Comparison of ENCODE assay signal across 8 cellular contexts in genomic region chr20:13119583-13119982, GRCh38.
DNase-seq lines count a peak whose midpoint lies in the region; ATAC-seq and TF ChIP-seq lines count a peak whose summit lies in the region.

No MANE protein-coding gene starts in this region.

- no peak overlapping the region for H3K4me3 ChIP-seq in OCI-LY1 (ENCODE audit: low read depth, low read length, poor library complexity, severe bottlenecking)

- intact Hi-C loops in activated T-helper 2 cell treated with anti-CD3 and anti-CD28 coated beads, Interferon-gamma antibody, Interleukin-2, Interleukin-4, amounts not matched to agents 10 μg/mL and 5 μg/mL and 100 μg/mL, durations not matched to agents 14 hours and 24 hours and 36 hours (cut with micrococcal nuclease) = loop anchor here (1.0 to 10.0 kb wide), 4 partner anchors 143 to 655 kb away; no protein-coding TSS in a partner anchor

- ATAC-seq in GM19463 (IDR thresholded peaks at IDR 0.05; ENCODE audit: unreplicated experiment) = peak; percentile 45

- H3K36me3 Mint-ChIP-seq in activated T-helper 2 cell treated with anti-CD3 and anti-CD28 coated beads, Interferon-gamma antibody, Interleukin-2, Interleukin-4, amounts not matched to agents 10 μg/mL and 5 μg/mL and 100 μg/mL, durations not matched to agents 14 hours and 24 hours and 36 hours (ENCODE audit: low read depth) = no peaks in the 10 kb centered on the region
- H3K36me3 Mint-ChIP-seq in glutamatergic neuron (ENCODE audit: unreplicated experiment) = no peaks in the 10 kb centered on the region

- peak; percentile 0 for DNase-seq in DMS 273 treated with DMSO at 0.1 percent for 48 hours (lab: John Stamatoyannopoulos, UW)
- DNase-seq in HT-29 (ENCODE audit: low spot score) = peak; percentile 78
- peak; percentile 17 for DNase-seq in activated T-helper 2 cell treated with anti-CD3 and anti-CD28 coated beads, Interferon-gamma antibody, Interleukin-2, Interleukin-4, amounts not matched to agents 10 μg/mL and 5 μg/mL and 100 μg/mL, durations not matched to agents 14 hours and 24 hours and 36 hours (ENCODE audit: low spot score)
- DNase-seq in glutamatergic neuron = no peak
- DNase-seq in pons (ENCODE audit: low spot score) = peak; percentile 84
- DNase-seq in GF-D8 (lab: John Stamatoyannopoulos, UW) = no peak

- no peaks in the 10 kb centered on the region for H3K9me3 Mint-ChIP-seq in activated T-helper 2 cell treated with anti-CD3 and anti-CD28 coated beads, Interferon-gamma antibody, Interleukin-2, Interleukin-4, amounts not matched to agents 10 μg/mL and 5 μg/mL and 100 μg/mL, durations not matched to agents 14 hours and 24 hours and 36 hours
- H3K9me3 Mint-ChIP-seq in glutamatergic neuron (ENCODE audit: unreplicated experiment) = no peaks in the 10 kb centered on the region

- no peaks in the 10 kb centered on the region for H3K4me1 ChIP-seq in OCI-LY1 (ENCODE audit: insufficient read depth, low read length, severe bottlenecking)

- no peaks in the 10 kb centered on the region for H3K9me3 ChIP-seq in OCI-LY1 (ENCODE audit: low read length)

- TF ChIP-seq CTCF in OCI-LY1 (IDR thresholded peaks at IDR 0.05; ENCODE audit: low read length) (peak; percentile 87), glutamatergic neuron (IDR thresholded peaks at IDR 0.05; ENCODE audit: partially characterized antibody, unreplicated experiment) (peak; percentile 86)

- H3K27me3 ChIP-seq in OCI-LY1 (ENCODE audit: insufficient read depth, low read length) = no peaks in the 10 kb centered on the region

- no peaks in the 10 kb centered on the region for H3K36me3 ChIP-seq in OCI-LY1 (ENCODE audit: insufficient read depth, low read length)

- no peaks in the 10 kb centered on the region for H3F3A ChIP-seq in OCI-LY1 (ENCODE audit: insufficient read depth, low read length)

- H3K4me1 Mint-ChIP-seq in activated T-helper 2 cell treated with anti-CD3 and anti-CD28 coated beads, Interferon-gamma antibody, Interleukin-2, Interleukin-4, amounts not matched to agents 10 μg/mL and 5 μg/mL and 100 μg/mL, durations not matched to agents 14 hours and 24 hours and 36 hours (ENCODE audit: low read depth) = no peaks in the 10 kb centered on the region
- peaks cover 10% of the 10 kb centered on the region for H3K4me1 Mint-ChIP-seq in glutamatergic neuron (ENCODE audit: low read depth, unreplicated experiment)

- H3K27ac ChIP-seq in OCI-LY1 (ENCODE audit: low read depth, low read length, poor library complexity, severe bottlenecking) = no peak overlapping the region

- no peak overlapping the region for H3K4me2 ChIP-seq in OCI-LY1 (ENCODE audit: low read length)

- H2AFZ ChIP-seq in OCI-LY1 (ENCODE audit: low read length) = no peak overlapping the region

- no peaks in the 10 kb centered on the region for H4K20me1 ChIP-seq in OCI-LY1 (ENCODE audit: insufficient read depth, low read length)

- H3K79me2 ChIP-seq in OCI-LY1 (ENCODE audit: insufficient read depth, low read length) = no peaks in the 10 kb centered on the region

- peaks cover 5% of the 10 kb centered on the region for H3K27me3 Mint-ChIP-seq in activated T-helper 2 cell treated with anti-CD3 and anti-CD28 coated beads, Interferon-gamma antibody, Interleukin-2, Interleukin-4, amounts not matched to agents 10 μg/mL and 5 μg/mL and 100 μg/mL, durations not matched to agents 14 hours and 24 hours and 36 hours (ENCODE audit: low read depth)
- no peaks in the 10 kb centered on the region for H3K27me3 Mint-ChIP-seq in glutamatergic neuron (ENCODE audit: unreplicated experiment)

- no peak overlapping the region for H3K27ac Mint-ChIP-seq in activated T-helper 2 cell treated with anti-CD3 and anti-CD28 coated beads, Interferon-gamma antibody, Interleukin-2, Interleukin-4, amounts not matched to agents 10 μg/mL and 5 μg/mL and 100 μg/mL, durations not matched to agents 14 hours and 24 hours and 36 hours
- H3K27ac Mint-ChIP-seq in glutamatergic neuron (ENCODE audit: unreplicated experiment) = no peak overlapping the region

- H3K9ac ChIP-seq in OCI-LY1 (ENCODE audit: low read length) = no peak overlapping the region

- H3K9me2 ChIP-seq in OCI-LY1 (ENCODE audit: low read depth, low read length) = no peaks in the 10 kb centered on the region

- no peak overlapping the region for H3K4me3 Mint-ChIP-seq in activated T-helper 2 cell treated with anti-CD3 and anti-CD28 coated beads, Interferon-gamma antibody, Interleukin-2, Interleukin-4, amounts not matched to agents 10 μg/mL and 5 μg/mL and 100 μg/mL, durations not matched to agents 14 hours and 24 hours and 36 hours (ENCODE audit: low read depth)
- no peak overlapping the region for H3K4me3 Mint-ChIP-seq in glutamatergic neuron (ENCODE audit: unreplicated experiment)

Comparison
In these comparisons a context has a peak if more than half of its experiments do, and no peak if none do; other contexts are left out.
1. DNase-seq: peak in DMS 273 treated with DMSO at 0.1 percent for 48 hours (single experiment), HT-29 (single experiment), activated T-helper 2 cell treated with anti-CD3 and anti-CD28 coated beads, Interferon-gamma antibody, Interleukin-2, Interleukin-4, amounts not matched to agents 10 μg/mL and 5 μg/mL and 100 μg/mL, durations not matched to agents 14 hours and 24 hours and 36 hours (single experiment) and pons (single experiment); none in glutamatergic neuron (single experiment) and GF-D8 (single experiment).